In genomic region chr21:45363921-45364463, GRCh38 we compare ENCODE assay signal across 8 cellular contexts. TPM values are rescaled to one million over a fixed set of nuclear protein-coding genes. Genes with fewer than 3 reads are reported as not detected.
A peak's percentile ranks its signal among the peaks of the same experiment; 100 is the strongest.
DNase-seq lines count a peak whose midpoint lies in the region; ATAC-seq and TF ChIP-seq lines count a peak whose summit lies in the region.

No MANE protein-coding gene starts in this region.

- TF ChIP-seq EP300 in transverse colon (IDR thresholded peaks at IDR 0.05; ENCODE audit: low read depth) = no peak

- H3K18ac ChIP-seq in neuronal stem cell (ENCODE audit: low read length) = peak overlapping the region; percentile 90

- WGBS in HUES64 = 72% methylated on average over 18 of the region's 18 CpGs
- no CpG with 5 or more reads among the region's 18 CpGs for WGBS in neuronal stem cell (ENCODE audit: extremely low coverage in 2 of 2, insufficient read length in 2 of 2, insufficient replicate concordance in 1 of 2), 2 donors
- 10 to 17% methylated on average over 2 to 17 of the region's 18 CpGs for WGBS in transverse colon (ENCODE audit: low coverage in 1 of 2), 2 donors

- TF ChIP-seq POLR2A in transverse colon (IDR thresholded peaks at IDR 0.05) = no peak

- H3K36me3 ChIP-seq in HUES64 (ENCODE audit: insufficient read depth, low read length) (no peaks in the 10 kb centered on the region), neuronal stem cell (replicated peaks in 1 of 2; ENCODE audit: control insufficient read depth in 2 of 2, insufficient read depth in 2 of 2, low read length in 2 of 2) (no peaks in the 10 kb centered on the region), transverse colon (no peaks in the 10 kb centered on the region)

- peaks cover 9% of the 10 kb centered on the region for H3K4me1 Mint-ChIP-seq in activated T-cell treated with anti-CD3 and anti-CD28 coated beads, Interleukin-2, amount 50 U/mL, for 4 hours (ENCODE audit: low read depth)

- H3K4me2 ChIP-seq in neuronal stem cell (ENCODE audit: insufficient read depth, low read length, poor library complexity, severe bottlenecking) = no peak overlapping the region

- H3K9ac ChIP-seq in HUES64 (ENCODE audit: low read depth, low read length) (peak overlapping the region; percentile 20; the same call in 1 of the 2 replicates), neuronal stem cell (ENCODE audit: low read depth, low read length, poor library complexity) (peak overlapping the region; percentile 37)

- peak overlapping the region; percentile 66 for H2AFZ ChIP-seq in neuronal stem cell (ENCODE audit: low read length)

- H3K23ac ChIP-seq in neuronal stem cell (ENCODE audit: low read depth, low read length, poor library complexity) = peak overlapping the region; percentile 29

- peak overlapping the region; percentile 97 for H2AK5ac ChIP-seq in neuronal stem cell (ENCODE audit: low read depth, low read length)

- H2BK12ac ChIP-seq in neuronal stem cell (ENCODE audit: low read length) = peak overlapping the region; percentile 63

- peaks cover 2% of the 10 kb centered on the region for H3K79me1 ChIP-seq in neuronal stem cell (ENCODE audit: low read depth, low read length)

- no peak overlapping the region for H3K4ac ChIP-seq in neuronal stem cell (ENCODE audit: low read length)

- TF ChIP-seq CTCF in AG09319 (IDR thresholded peaks at IDR 0.05; ENCODE audit: low read depth, low read length) = no peak
- no peak for TF ChIP-seq CTCF in transverse colon (IDR thresholded peaks at IDR 0.05)

- H3K9me3 Mint-ChIP-seq in activated T-cell treated with anti-CD3 and anti-CD28 coated beads, Interleukin-2, amount 50 U/mL, for 4 hours = no peaks in the 10 kb centered on the region

- H2BK120ac ChIP-seq in neuronal stem cell (ENCODE audit: low read depth, low read length) = peak overlapping the region; percentile 84

- H4K91ac ChIP-seq in neuronal stem cell (ENCODE audit: low read depth, low read length, poor library complexity) = no peak overlapping the region

- H2BK15ac ChIP-seq in neuronal stem cell (ENCODE audit: low read length) = peak overlapping the region; percentile 75

- H3K27me3 ChIP-seq in HUES64 (ENCODE audit: insufficient read depth, low read length) = no peaks in the 10 kb centered on the region
- peaks cover 0 to 18% (median 0%) of the 10 kb centered on the region in 3 experiments for H3K27me3 ChIP-seq in neuronal stem cell (ENCODE audit: control insufficient read depth in 3 of 3, insufficient read depth in 3 of 3, low read depth in 1 of 3, low read length in 3 of 3)
- no peaks in the 10 kb centered on the region for H3K27me3 ChIP-seq in transverse colon

- H3K4me1 ChIP-seq in HUES64 (ENCODE audit: insufficient read depth, low read length) (peaks cover 20% of the 10 kb centered on the region), neuronal stem cell (ENCODE audit: control insufficient read depth in 2 of 2, insufficient read depth in 1 of 2, low read depth in 1 of 2, low read length in 2 of 2) (peaks cover 7 to 49% of the 10 kb centered on the region in 2 donors), transverse colon (peaks cover 4 to 21% (median 7%) of the 10 kb centered on the region in 4 donors)

- H3K9me3 ChIP-seq in HUES64 (ENCODE audit: insufficient read depth, low read depth, low read length) = no peaks in the 10 kb centered on the region
- no peaks in the 10 kb centered on the region for H3K9me3 ChIP-seq in neuronal stem cell (replicated peaks in 1 of 2; ENCODE audit: control insufficient read depth in 2 of 2, insufficient read depth in 1 of 2, low read depth in 1 of 2, low read length in 2 of 2)
- H3K9me3 ChIP-seq in transverse colon = no peaks in the 10 kb centered on the region

- H3K14ac ChIP-seq in neuronal stem cell (ENCODE audit: low read length) = peak overlapping the region; percentile 21

- no peaks in the 10 kb centered on the region for H3K36me3 Mint-ChIP-seq in activated T-cell treated with anti-CD3 and anti-CD28 coated beads, Interleukin-2, amount 50 U/mL, for 4 hours (ENCODE audit: insufficient read depth)

- H3K4me3 Mint-ChIP-seq in activated T-cell treated with anti-CD3 and anti-CD28 coated beads, Interleukin-2, amount 50 U/mL, for 4 hours = no peak overlapping the region

- peak overlapping the region; percentile 59 for H3K27ac ChIP-seq in HUES64 (ENCODE audit: low read depth, low read length)
- no peak overlapping the region for H3K27ac ChIP-seq in neuronal stem cell (replicated peaks; ENCODE audit: low read length)
- peak overlapping the region; percentile 87 to 90 (median 88) for H3K27ac ChIP-seq in transverse colon

- peaks cover 5% of the 10 kb centered on the region for H3K27me3 Mint-ChIP-seq in activated T-cell treated with anti-CD3 and anti-CD28 coated beads, Interleukin-2, amount 50 U/mL, for 4 hours (ENCODE audit: low read depth)

- no peak overlapping the region for H4K8ac ChIP-seq in neuronal stem cell (ENCODE audit: low read depth, low read length)

- no peak overlapping the region for H2BK5ac ChIP-seq in neuronal stem cell (ENCODE audit: low read length)

- in situ Hi-C loops in transverse colon (cut with MboI; ENCODE audit: low pct_ligation_motif_present in 1 of 4, low pct_unique_long_range_greater_than_20kb in 1 of 4, low sequenced_read_pairs in 3 of 4) = no loop called here

- DNase-seq in AG09319 (ENCODE audit: extremely low read depth, low read depth) = peak; percentile 93
- DNase-seq in activated T-cell treated with anti-CD3 and anti-CD28 coated beads, Interleukin-2, amount 50 U/mL, for 4 hours = peak; percentile 18
- DNase-seq in fibroblast of peridontal ligament (ENCODE audit: extremely low read depth) = peak; percentile 99
- no peak for DNase-seq in neuronal stem cell (ENCODE audit: low spot score)
- peak; percentile 66 for DNase-seq in transverse colon

- intact Hi-C loops in transverse colon (cut with DNase I; ENCODE audit: low total_unique reads) = no loop called here

- no peak overlapping the region for H3K4me3 ChIP-seq in HUES64 (ENCODE audit: low read length)
- no peak overlapping the region for H3K4me3 ChIP-seq in neuronal stem cell (ENCODE audit: low read length in 2 of 2)
- no peak overlapping the region for H3K4me3 ChIP-seq in transverse colon

- ATAC-seq in activated T-cell treated with anti-CD3 and anti-CD28 coated beads, Interleukin-2, amount 50 U/mL, for 4 hours = peak; percentile 78 to 88
- ATAC-seq in GM19035 (IDR thresholded peaks at IDR 0.05; ENCODE audit: unreplicated experiment) = no peak
- no peak for ATAC-seq in HG03045 (IDR thresholded peaks at IDR 0.05; ENCODE audit: unreplicated experiment)

RNA-seq across cellular contexts. Expression of gene COL18A1, which starts 41.0 kb away (rescaled TPM):
- 84.3 TPM for polyA plus RNA-seq in HUES64 (2013, experiment 1 of 2)
- polyA plus RNA-seq in HUES64 (2013, experiment 2 of 2) = 87.8 TPM
- 10 to 100 TPM; 15.0 to 19.9 (median 15.4) TPM for total RNA-seq in activated T-cell treated with anti-CD3 and anti-CD28 coated beads, Interleukin-2, amount 50 U/mL, for 4 hours
- polyA plus RNA-seq in neuronal stem cell (2013, experiment 1 of 2) = 42.5 TPM
- polyA plus RNA-seq in neuronal stem cell (2013, experiment 2 of 2) = 42.1 TPM
- 100 to 1,000 TPM in 1 of 4 donors, 10 to 100 TPM in 3; 19.3 to 121 (median 23.3) TPM for total RNA-seq in transverse colon

Comparison
In these comparisons a context has a peak if more than half of its experiments do, and no peak if none do; other contexts are left out.
1. ATAC-seq: peak in activated T-cell treated with anti-CD3 and anti-CD28 coated beads, Interleukin-2, amount 50 U/mL, for 4 hours (2 of 2); none in GM19035 (single experiment) and HG03045 (single experiment).